Comparison of ENCODE assay signal across 8 cellular contexts in the genomic region with DNA sequence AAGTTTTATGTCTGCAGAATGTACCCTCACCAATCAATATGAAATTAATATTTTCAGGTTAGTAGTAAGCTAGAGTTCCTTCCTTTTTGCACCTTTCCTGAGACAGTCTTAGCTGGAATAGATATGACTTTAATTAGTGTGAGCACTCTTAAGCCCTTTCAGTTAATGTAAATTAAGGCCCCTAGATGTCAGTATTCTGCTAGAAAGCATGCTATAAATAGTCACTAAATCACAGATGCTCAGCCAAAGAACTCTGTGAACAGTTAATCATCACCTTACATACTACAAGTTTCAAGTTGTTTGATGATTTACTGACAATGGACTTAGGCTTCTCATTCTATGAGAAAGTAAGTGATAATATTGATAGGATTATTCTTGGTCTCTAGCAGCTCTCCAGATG.
A peak's percentile ranks its signal among the peaks of the same experiment; 100 is the strongest.
DNase-seq lines count a peak whose midpoint lies in the region; ATAC-seq, FAIRE-seq and TF ChIP-seq lines count a peak whose summit lies in the region.

No MANE protein-coding gene starts in this region.

- peak; percentile 53 for ATAC-seq in HG03442 (IDR thresholded peaks at IDR 0.05; ENCODE audit: unreplicated experiment)
- no peak for ATAC-seq in activated CD8-positive, alpha-beta T cell treated with anti-CD3 and anti-CD28 coated beads, Interleukin-2, amount 10 ng/mL, durations not matched to agents 7 days and 5 days

- H3K4me1 Mint-ChIP-seq in activated CD8-positive, alpha-beta T cell treated with anti-CD3 and anti-CD28 coated beads, Interleukin-2, amount 10 ng/mL, durations not matched to agents 7 days and 5 days (ENCODE audit: low read depth), result no peaks in the 10 kb centered on the region

- no peak overlapping the region for H3K27ac Mint-ChIP-seq in activated CD8-positive, alpha-beta T cell treated with anti-CD3 and anti-CD28 coated beads, Interleukin-2, amount 10 ng/mL, durations not matched to agents 7 days and 5 days

- peak; percentile 27 for DNase-seq in NCI-H2196 (lab: John Stamatoyannopoulos, UW; ENCODE audit: unreplicated experiment)
- DNase-seq in NCI-H2196 treated with DMSO at 0.1 percent for 48 hours (lab: John Stamatoyannopoulos, UW; ENCODE audit: unreplicated experiment), result no peak
- peak; percentile 73 for DNase-seq in OCI-M1 (lab: John Stamatoyannopoulos, UW)
- DNase-seq in medulla oblongata (ENCODE audit: extremely low spot score), result peak; percentile 11
- no peak for DNase-seq in H54 (ENCODE audit: insufficient read length, low spot score)
- DNase-seq in activated CD8-positive, alpha-beta T cell treated with anti-CD3 and anti-CD28 coated beads, Interleukin-2, amount 10 ng/mL, durations not matched to agents 7 days and 5 days, result no peak
- no peak for DNase-seq in GDM1 (lab: John Stamatoyannopoulos, UW)

- H3K9me3 Mint-ChIP-seq in activated CD8-positive, alpha-beta T cell treated with anti-CD3 and anti-CD28 coated beads, Interleukin-2, amount 10 ng/mL, durations not matched to agents 7 days and 5 days (ENCODE audit: insufficient read depth), result no peaks in the 10 kb centered on the region

- H3K27me3 Mint-ChIP-seq in activated CD8-positive, alpha-beta T cell treated with anti-CD3 and anti-CD28 coated beads, Interleukin-2, amount 10 ng/mL, durations not matched to agents 7 days and 5 days (ENCODE audit: low read depth), result no peaks in the 10 kb centered on the region

- CTCF ChIA-PET in activated CD8-positive, alpha-beta T cell treated with anti-CD3 and anti-CD28 coated beads, Interleukin-2, amount 10 ng/mL, durations not matched to agents 7 days and 5 days (lab: Charles Lee), result no interaction called here

- H3K4me3 Mint-ChIP-seq in activated CD8-positive, alpha-beta T cell treated with anti-CD3 and anti-CD28 coated beads, Interleukin-2, amount 10 ng/mL, durations not matched to agents 7 days and 5 days, result no peak overlapping the region

- no peak for FAIRE-seq in H54 (lab: Jason Lieb, UNC)

- POLR2A ChIA-PET in activated CD8-positive, alpha-beta T cell treated with anti-CD3 and anti-CD28 coated beads, Interleukin-2, amount 10 ng/mL, durations not matched to agents 7 days and 5 days (lab: Charles Lee), result no interaction called here

- no peak for TF ChIP-seq POLR2A in H54 (IDR thresholded peaks at IDR 0.05; ENCODE audit: low read depth, low read length)

- H3K36me3 Mint-ChIP-seq in activated CD8-positive, alpha-beta T cell treated with anti-CD3 and anti-CD28 coated beads, Interleukin-2, amount 10 ng/mL, durations not matched to agents 7 days and 5 days (ENCODE audit: low read depth), result no peaks in the 10 kb centered on the region

Comparison
In these comparisons a context has a peak if more than half of its experiments do, and no peak if none do; other contexts are left out.
1. DNase-seq: peak in NCI-H2196 (single experiment), OCI-M1 (single experiment) and medulla oblongata (single experiment); none in NCI-H2196 treated with DMSO at 0.1 percent for 48 hours (single experiment), H54 (single experiment), activated CD8-positive, alpha-beta T cell treated with anti-CD3 and anti-CD28 coated beads, Interleukin-2, amount 10 ng/mL, durations not matched to agents 7 days and 5 days (single experiment) and GDM1 (single experiment).